In genomic region chr1:213051127-213051880, GRCh38 we compare ENCODE assay signal across 1 cellular context.
TF ChIP-seq lines count a peak whose summit lies in the region.

RPS6KC1 (plus strand) TSS chr1:213051241; CDS start chr1:213051405, 164 bp downstream.

TF ChIP-seq in K562, 482 proteins besides CTCF, POLR2A, EP300 and RAD21 (continued from another document and continues in another):
- TF ChIP-seq ZNF395 (CRISPR knock-in tag; IDR thresholded peaks at IDR 0.05), result 0 out of 2 replicates have a peak, but pooled peaks have one; percentile 16
- TF ChIP-seq MAZ (CRISPR knock-in tag; conservative IDR thresholded peaks at IDR 0.05 in 1 of 2, IDR thresholded peaks at IDR 0.05 in 1 of 2), result peak; percentile 81 to 85; a peak in 3 of 4 replicates
- TF ChIP-seq BRD4 (IDR thresholded peaks at IDR 0.05), result no peak
- TF ChIP-seq IRF2 (CRISPR knock-in tag; IDR thresholded peaks at IDR 0.05), result no peak
- peak; percentile 72 for TF ChIP-seq EGR1 (conservative IDR thresholded peaks at IDR 0.05)
- TF ChIP-seq ZNF263 (CRISPR knock-in tag; IDR thresholded peaks at IDR 0.05; ENCODE audit: borderline replicate concordance), result peak; percentile 93
- TF ChIP-seq ZBTB40 (IDR thresholded peaks at IDR 0.05), result peak; percentile 98
- TF ChIP-seq ZBTB40 (CRISPR knock-in tag; IDR thresholded peaks at IDR 0.05), result no peak
- peak; percentile 81 for TF ChIP-seq NFE2 (IDR thresholded peaks at IDR 0.05; ENCODE audit: low read depth)
- TF ChIP-seq NCOA1 (IDR thresholded peaks at IDR 0.05; ENCODE audit: low read depth), result peak; percentile 66
- no peak for TF ChIP-seq BRF1 (IDR thresholded peaks at IDR 0.05; ENCODE audit: borderline replicate concordance, extremely low read depth, insufficient read length)
- TF ChIP-seq ZNF3 (CRISPR knock-in tag; IDR thresholded peaks at IDR 0.05), result no peak
- TF ChIP-seq ZNF41 (CRISPR knock-in tag; conservative IDR thresholded peaks at IDR 0.05), result no peak
- no peak for TF ChIP-seq NFIX (CRISPR knock-in tag; IDR thresholded peaks at IDR 0.05; ENCODE audit: low read depth)
- no peak; the same call in 1 of the 2 replicates for TF ChIP-seq CUX1 (CRISPR knock-in tag; IDR thresholded peaks at IDR 0.05)
- TF ChIP-seq BCOR (IDR thresholded peaks at IDR 0.05), result peak; percentile 53; the same call in 1 of the 2 replicates
- TF ChIP-seq KDM2B (CRISPR knock-in tag; IDR thresholded peaks at IDR 0.05), result no peak
- 0 out of 2 replicates have a peak, but pooled peaks have one; percentile 77 for TF ChIP-seq GATAD2B (IDR thresholded peaks at IDR 0.05; ENCODE audit: borderline replicate concordance)
- peak; percentile 99 for TF ChIP-seq TFAP4 (CRISPR knock-in tag; IDR thresholded peaks at IDR 0.05; ENCODE audit: borderline replicate concordance)
- peak; percentile 90 for TF ChIP-seq ARID1B (IDR thresholded peaks at IDR 0.05)
- TF ChIP-seq MXD1 (CRISPR knock-in tag; IDR thresholded peaks at IDR 0.05; ENCODE audit: borderline replicate concordance, poor library complexity, severe bottlenecking), result peak; percentile 9
- peak; percentile 15; the same call in 1 of the 2 replicates for TF ChIP-seq SMARCA5 (IDR thresholded peaks at IDR 0.05)
- no peak for TF ChIP-seq ZNF174 (CRISPR knock-in tag; IDR thresholded peaks at IDR 0.05)
- no peak; the same call in none of the 2 replicates for TF ChIP-seq HDAC2 (IDR thresholded peaks at IDR 0.05)
- peak; percentile 75 for TF ChIP-seq HMBOX1 (IDR thresholded peaks at IDR 0.05)
- TF ChIP-seq MYC (IDR thresholded peaks at IDR 0.05; ENCODE audit: low read depth, low read length), result peak; percentile 71
- TF ChIP-seq MYC (CRISPR knock-in tag; IDR thresholded peaks at IDR 0.05; ENCODE audit: borderline replicate concordance, low read depth), result no peak
- TF ChIP-seq FOS (IDR thresholded peaks at IDR 0.05; ENCODE audit: extremely low read depth, insufficient read length), result peak; percentile 44
- peak; percentile 44; the same call in 1 of the 2 replicates for TF ChIP-seq SMAD3 (CRISPR knock-in tag; conservative IDR thresholded peaks at IDR 0.05)
- TF ChIP-seq ZBTB8A (IDR thresholded peaks at IDR 0.05; ENCODE audit: partially characterized antibody), result no peak
- peak; percentile 72 to 79 for TF ChIP-seq NRF1 (conservative IDR thresholded peaks at IDR 0.05 in 1 of 2, IDR thresholded peaks at IDR 0.05 in 1 of 2)
- peak; percentile 61 for TF ChIP-seq MTA2 (IDR thresholded peaks at IDR 0.05; ENCODE audit: low read depth)
- no peak for TF ChIP-seq GTF2B (IDR thresholded peaks at IDR 0.05; ENCODE audit: extremely low read depth, insufficient read length)
- peak; percentile 99 for TF ChIP-seq ZNF316 (IDR thresholded peaks at IDR 0.05)
- peak; percentile 54 for TF ChIP-seq GMEB1 (CRISPR knock-in tag; IDR thresholded peaks at IDR 0.05)
- peak; percentile 78; the same call in 1 of the 2 replicates for TF ChIP-seq ZBTB43 (CRISPR knock-in tag; IDR thresholded peaks at IDR 0.05)
- no peak for TF ChIP-seq ZC3H4 (CRISPR knock-in tag; IDR thresholded peaks at IDR 0.05; ENCODE audit: borderline replicate concordance)
- TF ChIP-seq KDM5B (IDR thresholded peaks at IDR 0.05; ENCODE audit: insufficient replicate concordance, low read depth, low read length), result peak; percentile 29
